In the genomic region with DNA sequence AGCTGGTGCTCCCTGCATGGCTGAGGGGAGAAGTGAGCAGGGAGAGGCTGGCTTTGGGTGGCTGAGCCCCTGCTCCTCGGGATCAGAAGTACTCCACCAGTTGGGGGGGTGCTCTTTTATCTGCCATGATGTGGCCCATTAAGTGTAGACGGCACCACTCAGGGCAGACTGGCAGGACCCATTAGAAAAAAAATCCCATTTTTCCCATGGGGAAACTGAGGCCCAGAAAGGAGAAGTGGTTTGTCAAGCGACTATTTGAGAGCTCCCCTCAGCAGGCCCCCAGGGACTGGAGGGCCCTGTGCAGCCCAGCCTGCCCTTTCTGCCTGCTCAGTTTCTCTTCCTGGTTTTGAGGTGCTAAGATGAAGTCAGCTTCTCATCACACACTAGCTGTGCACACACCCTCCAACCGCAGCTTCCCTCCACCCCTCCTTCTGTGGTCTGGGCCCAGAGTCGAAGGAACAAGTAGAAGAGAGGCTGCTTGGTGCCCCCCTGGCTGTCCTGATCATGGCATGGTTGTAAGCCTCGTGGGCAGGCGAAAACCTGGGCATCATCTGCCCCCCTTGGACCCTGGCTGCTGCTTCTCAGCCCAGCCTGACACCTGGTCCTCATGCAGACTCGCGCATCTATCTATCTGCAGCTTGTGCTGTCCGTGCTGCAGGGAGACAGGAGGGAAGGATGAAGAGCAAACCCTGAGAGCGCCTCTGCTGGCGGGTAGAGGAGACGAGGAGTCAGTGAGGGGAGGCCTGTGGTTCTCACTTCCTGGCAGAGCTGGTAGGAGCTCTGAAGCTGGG, we compare ENCODE assay signal across 2 cellular contexts.
TF ChIP-seq lines count a peak whose summit lies in the region.

No MANE protein-coding gene starts in this region.

TF ChIP-seq in GM23338, 12 proteins besides CTCF, POLR2A, EP300 and RAD21:
- TF ChIP-seq, protein P1, sequence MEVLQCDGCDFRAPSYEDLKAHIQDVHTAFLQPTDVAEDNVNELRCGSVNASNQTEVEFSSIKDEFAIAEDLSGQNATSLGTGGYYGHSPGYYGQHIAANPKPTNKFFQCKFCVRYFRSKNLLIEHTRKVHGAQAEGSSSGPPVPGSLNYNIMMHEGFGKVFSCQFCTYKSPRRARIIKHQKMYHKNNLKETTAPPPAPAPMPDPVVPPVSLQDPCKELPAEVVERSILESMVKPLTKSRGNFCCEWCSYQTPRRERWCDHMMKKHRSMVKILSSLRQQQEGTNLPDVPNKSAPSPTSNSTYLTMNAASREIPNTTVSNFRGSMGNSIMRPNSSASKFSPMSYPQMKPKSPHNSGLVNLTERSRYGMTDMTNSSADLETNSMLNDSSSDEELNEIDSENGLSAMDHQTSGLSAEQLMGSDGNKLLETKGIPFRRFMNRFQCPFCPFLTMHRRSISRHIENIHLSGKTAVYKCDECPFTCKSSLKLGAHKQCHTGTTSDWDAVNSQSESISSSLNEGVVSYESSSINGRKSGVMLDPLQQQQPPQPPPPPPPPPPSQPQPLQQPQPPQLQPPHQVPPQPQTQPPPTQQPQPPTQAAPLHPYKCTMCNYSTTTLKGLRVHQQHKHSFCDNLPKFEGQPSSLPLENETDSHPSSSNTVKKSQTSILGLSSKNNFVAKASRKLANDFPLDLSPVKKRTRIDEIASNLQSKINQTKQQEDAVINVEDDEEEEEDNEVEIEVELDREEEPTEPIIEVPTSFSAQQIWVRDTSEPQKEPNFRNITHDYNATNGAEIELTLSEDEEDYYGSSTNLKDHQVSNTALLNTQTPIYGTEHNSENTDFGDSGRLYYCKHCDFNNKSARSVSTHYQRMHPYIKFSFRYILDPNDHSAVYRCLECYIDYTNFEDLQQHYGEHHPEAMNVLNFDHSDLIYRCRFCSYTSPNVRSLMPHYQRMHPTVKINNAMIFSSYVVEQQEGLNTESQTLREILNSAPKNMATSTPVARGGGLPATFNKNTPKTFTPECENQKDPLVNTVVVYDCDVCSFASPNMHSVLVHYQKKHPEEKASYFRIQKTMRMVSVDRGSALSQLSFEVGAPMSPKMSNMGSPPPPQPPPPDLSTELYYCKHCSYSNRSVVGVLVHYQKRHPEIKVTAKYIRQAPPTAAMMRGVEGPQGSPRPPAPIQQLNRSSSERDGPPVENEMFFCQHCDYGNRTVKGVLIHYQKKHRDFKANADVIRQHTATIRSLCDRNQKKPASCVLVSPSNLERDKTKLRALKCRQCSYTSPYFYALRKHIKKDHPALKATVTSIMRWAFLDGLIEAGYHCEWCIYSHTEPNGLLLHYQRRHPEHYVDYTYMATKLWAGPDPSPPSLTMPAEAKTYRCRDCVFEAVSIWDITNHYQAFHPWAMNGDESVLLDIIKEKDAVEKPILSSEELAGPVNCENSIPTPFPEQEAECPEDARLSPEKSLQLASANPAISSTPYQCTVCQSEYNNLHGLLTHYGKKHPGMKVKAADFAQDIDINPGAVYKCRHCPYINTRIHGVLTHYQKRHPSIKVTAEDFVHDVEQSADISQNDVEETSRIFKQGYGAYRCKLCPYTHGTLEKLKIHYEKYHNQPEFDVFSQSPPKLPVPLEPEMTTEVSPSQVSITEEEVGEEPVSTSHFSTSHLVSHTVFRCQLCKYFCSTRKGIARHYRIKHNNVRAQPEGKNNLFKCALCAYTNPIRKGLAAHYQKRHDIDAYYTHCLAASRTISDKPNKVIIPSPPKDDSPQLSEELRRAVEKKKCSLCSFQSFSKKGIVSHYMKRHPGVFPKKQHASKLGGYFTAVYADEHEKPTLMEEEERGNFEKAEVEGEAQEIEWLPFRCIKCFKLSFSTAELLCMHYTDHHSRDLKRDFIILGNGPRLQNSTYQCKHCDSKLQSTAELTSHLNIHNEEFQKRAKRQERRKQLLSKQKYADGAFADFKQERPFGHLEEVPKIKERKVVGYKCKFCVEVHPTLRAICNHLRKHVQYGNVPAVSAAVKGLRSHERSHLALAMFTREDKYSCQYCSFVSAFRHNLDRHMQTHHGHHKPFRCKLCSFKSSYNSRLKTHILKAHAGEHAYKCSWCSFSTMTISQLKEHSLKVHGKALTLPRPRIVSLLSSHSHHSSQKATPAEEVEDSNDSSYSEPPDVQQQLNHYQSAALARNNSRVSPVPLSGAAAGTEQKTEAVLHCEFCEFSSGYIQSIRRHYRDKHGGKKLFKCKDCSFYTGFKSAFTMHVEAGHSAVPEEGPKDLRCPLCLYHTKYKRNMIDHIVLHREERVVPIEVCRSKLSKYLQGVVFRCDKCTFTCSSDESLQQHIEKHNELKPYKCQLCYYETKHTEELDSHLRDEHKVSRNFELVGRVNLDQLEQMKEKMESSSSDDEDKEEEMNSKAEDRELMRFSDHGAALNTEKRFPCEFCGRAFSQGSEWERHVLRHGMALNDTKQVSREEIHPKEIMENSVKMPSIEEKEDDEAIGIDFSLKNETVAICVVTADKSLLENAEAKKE (CRISPR knock-in tag; IDR thresholded peaks at IDR 0.05) = no peak
- TF ChIP-seq ZNF114 (CRISPR knock-in tag; IDR thresholded peaks at IDR 0.05) (no peak), POLR2AphosphoS5 (IDR thresholded peaks at IDR 0.05; ENCODE audit: low read depth) (no peak), CREB1 (CRISPR knock-in tag; IDR thresholded peaks at IDR 0.05; ENCODE audit: low read depth) (no peak), EZH2phosphoT487 (IDR thresholded peaks at IDR 0.05; ENCODE audit: unreplicated experiment) (no peak), STAT1 (IDR thresholded peaks at IDR 0.05; ENCODE audit: unreplicated experiment) (no peak)
- TF ChIP-seq, protein P2, sequence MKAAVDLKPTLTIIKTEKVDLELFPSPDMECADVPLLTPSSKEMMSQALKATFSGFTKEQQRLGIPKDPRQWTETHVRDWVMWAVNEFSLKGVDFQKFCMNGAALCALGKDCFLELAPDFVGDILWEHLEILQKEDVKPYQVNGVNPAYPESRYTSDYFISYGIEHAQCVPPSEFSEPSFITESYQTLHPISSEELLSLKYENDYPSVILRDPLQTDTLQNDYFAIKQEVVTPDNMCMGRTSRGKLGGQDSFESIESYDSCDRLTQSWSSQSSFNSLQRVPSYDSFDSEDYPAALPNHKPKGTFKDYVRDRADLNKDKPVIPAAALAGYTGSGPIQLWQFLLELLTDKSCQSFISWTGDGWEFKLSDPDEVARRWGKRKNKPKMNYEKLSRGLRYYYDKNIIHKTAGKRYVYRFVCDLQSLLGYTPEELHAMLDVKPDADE (IDR thresholded peaks at IDR 0.05) = peak; percentile 17; the same call in 1 of the 2 replicates
TF ChIP-seq in GM23338: peak in this region for 1.

TF ChIP-seq in HepG2, 621 proteins besides CTCF, POLR2A, EP300 and RAD21 (continues in another document):
- TF ChIP-seq BCL6 (CRISPR knock-in tag; IDR thresholded peaks at IDR 0.05) = no peak
- TF ChIP-seq GPN1 (CRISPR knock-in tag; IDR thresholded peaks at IDR 0.05; ENCODE audit: borderline replicate concordance) = no peak
- TF ChIP-seq ZNF7 (CRISPR knock-in tag; IDR thresholded peaks at IDR 0.05) = peak; percentile 92
- no peak for TF ChIP-seq HDAC2 (CRISPR knock-in tag; IDR thresholded peaks at IDR 0.05)
- TF ChIP-seq, protein P3, sequence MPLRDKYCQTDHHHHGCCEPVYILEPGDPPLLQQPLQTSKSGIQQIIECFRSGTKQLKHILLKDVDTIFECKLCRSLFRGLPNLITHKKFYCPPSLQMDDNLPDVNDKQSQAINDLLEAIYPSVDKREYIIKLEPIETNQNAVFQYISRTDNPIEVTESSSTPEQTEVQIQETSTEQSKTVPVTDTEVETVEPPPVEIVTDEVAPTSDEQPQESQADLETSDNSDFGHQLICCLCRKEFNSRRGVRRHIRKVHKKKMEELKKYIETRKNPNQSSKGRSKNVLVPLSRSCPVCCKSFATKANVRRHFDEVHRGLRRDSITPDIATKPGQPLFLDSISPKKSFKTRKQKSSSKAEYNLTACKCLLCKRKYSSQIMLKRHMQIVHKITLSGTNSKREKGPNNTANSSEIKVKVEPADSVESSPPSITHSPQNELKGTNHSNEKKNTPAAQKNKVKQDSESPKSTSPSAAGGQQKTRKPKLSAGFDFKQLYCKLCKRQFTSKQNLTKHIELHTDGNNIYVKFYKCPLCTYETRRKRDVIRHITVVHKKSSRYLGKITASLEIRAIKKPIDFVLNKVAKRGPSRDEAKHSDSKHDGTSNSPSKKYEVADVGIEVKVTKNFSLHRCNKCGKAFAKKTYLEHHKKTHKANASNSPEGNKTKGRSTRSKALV (CRISPR knock-in tag; IDR thresholded peaks at IDR 0.05) = no peak
- no peak for TF ChIP-seq STAT5B (CRISPR knock-in tag; IDR thresholded peaks at IDR 0.05)
- no peak for TF ChIP-seq MYC (CRISPR knock-in tag; IDR thresholded peaks at IDR 0.05; ENCODE audit: borderline replicate concordance)
- TF ChIP-seq ZNF326 (CRISPR knock-in tag; IDR thresholded peaks at IDR 0.05; ENCODE audit: borderline replicate concordance) = no peak
- TF ChIP-seq, protein P4, sequence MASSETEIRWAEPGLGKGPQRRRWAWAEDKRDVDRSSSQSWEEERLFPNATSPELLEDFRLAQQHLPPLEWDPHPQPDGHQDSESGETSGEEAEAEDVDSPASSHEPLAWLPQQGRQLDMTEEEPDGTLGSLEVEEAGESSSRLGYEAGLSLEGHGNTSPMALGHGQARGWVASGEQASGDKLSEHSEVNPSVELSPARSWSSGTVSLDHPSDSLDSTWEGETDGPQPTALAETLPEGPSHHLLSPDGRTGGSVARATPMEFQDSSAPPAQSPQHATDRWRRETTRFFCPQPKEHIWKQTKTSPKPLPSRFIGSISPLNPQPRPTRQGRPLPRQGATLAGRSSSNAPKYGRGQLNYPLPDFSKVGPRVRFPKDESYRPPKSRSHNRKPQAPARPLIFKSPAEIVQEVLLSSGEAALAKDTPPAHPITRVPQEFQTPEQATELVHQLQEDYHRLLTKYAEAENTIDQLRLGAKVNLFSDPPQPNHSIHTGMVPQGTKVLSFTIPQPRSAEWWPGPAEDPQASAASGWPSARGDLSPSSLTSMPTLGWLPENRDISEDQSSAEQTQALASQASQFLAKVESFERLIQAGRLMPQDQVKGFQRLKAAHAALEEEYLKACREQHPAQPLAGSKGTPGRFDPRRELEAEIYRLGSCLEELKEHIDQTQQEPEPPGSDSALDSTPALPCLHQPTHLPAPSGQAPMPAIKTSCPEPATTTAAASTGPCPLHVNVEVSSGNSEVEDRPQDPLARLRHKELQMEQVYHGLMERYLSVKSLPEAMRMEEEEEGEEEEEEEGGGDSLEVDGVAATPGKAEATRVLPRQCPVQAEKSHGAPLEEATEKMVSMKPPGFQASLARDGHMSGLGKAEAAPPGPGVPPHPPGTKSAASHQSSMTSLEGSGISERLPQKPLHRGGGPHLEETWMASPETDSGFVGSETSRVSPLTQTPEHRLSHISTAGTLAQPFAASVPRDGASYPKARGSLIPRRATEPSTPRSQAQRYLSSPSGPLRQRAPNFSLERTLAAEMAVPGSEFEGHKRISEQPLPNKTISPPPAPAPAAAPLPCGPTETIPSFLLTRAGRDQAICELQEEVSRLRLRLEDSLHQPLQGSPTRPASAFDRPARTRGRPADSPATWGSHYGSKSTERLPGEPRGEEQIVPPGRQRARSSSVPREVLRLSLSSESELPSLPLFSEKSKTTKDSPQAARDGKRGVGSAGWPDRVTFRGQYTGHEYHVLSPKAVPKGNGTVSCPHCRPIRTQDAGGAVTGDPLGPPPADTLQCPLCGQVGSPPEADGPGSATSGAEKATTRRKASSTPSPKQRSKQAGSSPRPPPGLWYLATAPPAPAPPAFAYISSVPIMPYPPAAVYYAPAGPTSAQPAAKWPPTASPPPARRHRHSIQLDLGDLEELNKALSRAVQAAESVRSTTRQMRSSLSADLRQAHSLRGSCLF (CRISPR knock-in tag; IDR thresholded peaks at IDR 0.05; ENCODE audit: borderline replicate concordance) = no peak
- no peak for TF ChIP-seq ZNF616 (CRISPR knock-in tag; IDR thresholded peaks at IDR 0.05; ENCODE audit: low read depth)
- TF ChIP-seq NFRKB (IDR thresholded peaks at IDR 0.05) = no peak
- TF ChIP-seq, protein P5, sequence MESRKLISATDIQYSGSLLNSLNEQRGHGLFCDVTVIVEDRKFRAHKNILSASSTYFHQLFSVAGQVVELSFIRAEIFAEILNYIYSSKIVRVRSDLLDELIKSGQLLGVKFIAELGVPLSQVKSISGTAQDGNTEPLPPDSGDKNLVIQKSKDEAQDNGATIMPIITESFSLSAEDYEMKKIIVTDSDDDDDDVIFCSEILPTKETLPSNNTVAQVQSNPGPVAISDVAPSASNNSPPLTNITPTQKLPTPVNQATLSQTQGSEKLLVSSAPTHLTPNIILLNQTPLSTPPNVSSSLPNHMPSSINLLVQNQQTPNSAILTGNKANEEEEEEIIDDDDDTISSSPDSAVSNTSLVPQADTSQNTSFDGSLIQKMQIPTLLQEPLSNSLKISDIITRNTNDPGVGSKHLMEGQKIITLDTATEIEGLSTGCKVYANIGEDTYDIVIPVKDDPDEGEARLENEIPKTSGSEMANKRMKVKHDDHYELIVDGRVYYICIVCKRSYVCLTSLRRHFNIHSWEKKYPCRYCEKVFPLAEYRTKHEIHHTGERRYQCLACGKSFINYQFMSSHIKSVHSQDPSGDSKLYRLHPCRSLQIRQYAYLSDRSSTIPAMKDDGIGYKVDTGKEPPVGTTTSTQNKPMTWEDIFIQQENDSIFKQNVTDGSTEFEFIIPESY (CRISPR knock-in tag; IDR thresholded peaks at IDR 0.05) = peak; percentile 78
- no peak for TF ChIP-seq GZF1 (CRISPR knock-in tag; IDR thresholded peaks at IDR 0.05)
- TF ChIP-seq, protein P6, sequence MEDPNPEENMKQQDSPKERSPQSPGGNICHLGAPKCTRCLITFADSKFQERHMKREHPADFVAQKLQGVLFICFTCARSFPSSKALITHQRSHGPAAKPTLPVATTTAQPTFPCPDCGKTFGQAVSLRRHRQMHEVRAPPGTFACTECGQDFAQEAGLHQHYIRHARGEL (CRISPR knock-in tag; IDR thresholded peaks at IDR 0.05) = no peak
- TF ChIP-seq, protein P7, sequence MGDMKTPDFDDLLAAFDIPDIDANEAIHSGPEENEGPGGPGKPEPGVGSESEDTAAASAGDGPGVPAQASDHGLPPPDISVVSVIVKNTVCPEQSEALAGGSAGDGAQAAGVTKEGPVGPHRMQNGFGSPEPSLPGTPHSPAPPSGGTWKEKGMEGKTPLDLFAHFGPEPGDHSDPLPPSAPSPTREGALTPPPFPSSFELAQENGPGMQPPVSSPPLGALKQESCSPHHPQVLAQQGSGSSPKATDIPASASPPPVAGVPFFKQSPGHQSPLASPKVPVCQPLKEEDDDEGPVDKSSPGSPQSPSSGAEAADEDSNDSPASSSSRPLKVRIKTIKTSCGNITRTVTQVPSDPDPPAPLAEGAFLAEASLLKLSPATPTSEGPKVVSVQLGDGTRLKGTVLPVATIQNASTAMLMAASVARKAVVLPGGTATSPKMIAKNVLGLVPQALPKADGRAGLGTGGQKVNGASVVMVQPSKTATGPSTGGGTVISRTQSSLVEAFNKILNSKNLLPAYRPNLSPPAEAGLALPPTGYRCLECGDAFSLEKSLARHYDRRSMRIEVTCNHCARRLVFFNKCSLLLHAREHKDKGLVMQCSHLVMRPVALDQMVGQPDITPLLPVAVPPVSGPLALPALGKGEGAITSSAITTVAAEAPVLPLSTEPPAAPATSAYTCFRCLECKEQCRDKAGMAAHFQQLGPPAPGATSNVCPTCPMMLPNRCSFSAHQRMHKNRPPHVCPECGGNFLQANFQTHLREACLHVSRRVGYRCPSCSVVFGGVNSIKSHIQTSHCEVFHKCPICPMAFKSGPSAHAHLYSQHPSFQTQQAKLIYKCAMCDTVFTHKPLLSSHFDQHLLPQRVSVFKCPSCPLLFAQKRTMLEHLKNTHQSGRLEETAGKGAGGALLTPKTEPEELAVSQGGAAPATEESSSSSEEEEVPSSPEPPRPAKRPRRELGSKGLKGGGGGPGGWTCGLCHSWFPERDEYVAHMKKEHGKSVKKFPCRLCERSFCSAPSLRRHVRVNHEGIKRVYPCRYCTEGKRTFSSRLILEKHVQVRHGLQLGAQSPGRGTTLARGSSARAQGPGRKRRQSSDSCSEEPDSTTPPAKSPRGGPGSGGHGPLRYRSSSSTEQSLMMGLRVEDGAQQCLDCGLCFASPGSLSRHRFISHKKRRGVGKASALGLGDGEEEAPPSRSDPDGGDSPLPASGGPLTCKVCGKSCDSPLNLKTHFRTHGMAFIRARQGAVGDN (CRISPR knock-in tag; IDR thresholded peaks at IDR 0.05) = peak; percentile 34; the same call in 1 of the 2 replicates
- TF ChIP-seq ZFX (CRISPR knock-in tag; IDR thresholded peaks at IDR 0.05; ENCODE audit: low read depth) = 0 out of 2 replicates have a peak, but pooled peaks have one; percentile 26
- TF ChIP-seq, protein P8, sequence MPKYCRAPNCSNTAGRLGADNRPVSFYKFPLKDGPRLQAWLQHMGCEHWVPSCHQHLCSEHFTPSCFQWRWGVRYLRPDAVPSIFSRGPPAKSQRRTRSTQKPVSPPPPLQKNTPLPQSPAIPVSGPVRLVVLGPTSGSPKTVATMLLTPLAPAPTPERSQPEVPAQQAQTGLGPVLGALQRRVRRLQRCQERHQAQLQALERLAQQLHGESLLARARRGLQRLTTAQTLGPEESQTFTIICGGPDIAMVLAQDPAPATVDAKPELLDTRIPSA (CRISPR knock-in tag; IDR thresholded peaks at IDR 0.05; ENCODE audit: borderline replicate concordance) = no peak
